21 cellular contexts compared by ENCODE assay signal in genomic region chr19:1429750-1430149, GRCh38. TPM values are rescaled to one million over a fixed set of nuclear protein-coding genes. Genes with fewer than 3 reads are reported as not detected.
DNase-seq lines count a peak whose midpoint lies in the region; ATAC-seq and TF ChIP-seq lines count a peak whose summit lies in the region.
"Had no signal": no experiment of that assay in that cellular context is flagged by ENCODE, and none has a peak within 500 bp of the region (broad histone marks: within the 10 kb centered on the region; RNA-seq: fewer than 3 reads in every experiment).

No MANE protein-coding gene starts in this region.

- H2BK5ac ChIP-seq in mesendoderm (ENCODE audit: low read length): no peak overlapping the region

- H2BK15ac ChIP-seq in mesendoderm (replicated peaks; ENCODE audit: low read depth): no peak overlapping the region

- no peak overlapping the region for H2BK120ac ChIP-seq in mesendoderm (ENCODE audit: low read depth, low read length)

- no peak overlapping the region for H2AK5ac ChIP-seq in mesendoderm (ENCODE audit: low read length)

- no peak overlapping the region for H4K8ac ChIP-seq in mesendoderm (ENCODE audit: low read depth, low read length)

- POLR2A ChIA-PET in RWPE1 (lab: Yijun Ruan, JAX; ENCODE audit: low non-redundant PET): interaction anchor here (0.7 kb wide), 1 partner anchor 92 kb away, joined by 3 read pairs; no protein-coding TSS in a partner anchor

- in situ Hi-C loops in G401 (cut with HindIII; ENCODE audit: low sequenced_read_pairs): no loop called here

- no peak overlapping the region for H2AFZ ChIP-seq in osteoblast (ENCODE audit: low read length)
- H2AFZ ChIP-seq: GM23248 had no signal

- H3K18ac ChIP-seq in mesendoderm (ENCODE audit: low read length): no peak overlapping the region

- H3K56ac ChIP-seq in mesendoderm (ENCODE audit: low read length): no peak overlapping the region

- H3K4me2 ChIP-seq in osteoblast (ENCODE audit: insufficient read depth, low read length) (no peak overlapping the region), mesendoderm (ENCODE audit: low read length) (no peak overlapping the region)
- H3K4me2 ChIP-seq: SK-N-SH had no signal

- no peak overlapping the region for H3K9ac ChIP-seq in mesendoderm (ENCODE audit: low read length)
- H3K9ac ChIP-seq: GM23248, SK-N-SH had no signal

- no peak overlapping the region for H3K23ac ChIP-seq in mesendoderm (ENCODE audit: low read length)

- H3K4me3 ChIP-seq in osteoblast (ENCODE audit: insufficient read depth, low read length): no peak overlapping the region
- H3K4me3 ChIP-seq in mesendoderm (ENCODE audit: low read length): no peak overlapping the region
- H3K4me3 ChIP-seq: GM23248 had no signal

- CTCF ChIA-PET in RWPE1 (lab: Yijun Ruan, JAX): interaction anchor here (0.6 to 1.2 kb wide), 2 partner anchors 15 to 150 kb away, joined by 4 read pairs; no protein-coding TSS in a partner anchor

- H3K27ac ChIP-seq in RWPE1 (peak overlapping the region; percentile 72), osteoblast (ENCODE audit: low read depth, low read length) (no peak overlapping the region), mesendoderm (ENCODE audit: low read depth, low read length) (no peak overlapping the region), substantia nigra (ENCODE audit: low read depth, low read length, poor library complexity, severe bottlenecking) (no peak overlapping the region)
- H3K27ac ChIP-seq: brain microvascular endothelial cell, epithelial cell of prostate, foreskin keratinocyte, GM23248 had no signal

- ATAC-seq in left cardiac atrium (peak; percentile 59 to 83), HG03439 (IDR thresholded peaks at IDR 0.05; ENCODE audit: unreplicated experiment) (no peak)
- ATAC-seq: foreskin keratinocyte had no signal

- TF ChIP-seq CTCF in RWPE1 (conservative IDR thresholded peaks at IDR 0.05; ENCODE audit: low read depth) (no peak), osteoblast (IDR thresholded peaks at IDR 0.05; ENCODE audit: extremely low read depth, low read depth, low read length) (no peak)

- H3K79me2 ChIP-seq in osteoblast (ENCODE audit: insufficient read depth, low read length) (peaks cover 55% of the 10 kb centered on the region), mesendoderm (ENCODE audit: control insufficient read depth, insufficient read depth, low read length) (peaks cover 2% of the 10 kb centered on the region)

- no peak overlapping the region for H3K4ac ChIP-seq in mesendoderm (ENCODE audit: low read depth, low read length)

- no CpG with 5 or more reads among the region's 14 CpGs for WGBS in mesendoderm (ENCODE audit: extremely low coverage, insufficient coverage, low lambda C conversion rate)

- intact Hi-C loops in left cardiac atrium (cut with DNase I): no loop called here

- no peaks in the 10 kb centered on the region for H3K4me1 ChIP-seq in osteoblast (ENCODE audit: insufficient read depth, low read length)
- H3K4me1 ChIP-seq in mesendoderm (ENCODE audit: control insufficient read depth, low read depth, low read length): no peaks in the 10 kb centered on the region

- DNase-seq in G401 (ENCODE audit: low spot score): peak; percentile 63
- DNase-seq in RWPE1 (ENCODE audit: low spot score): no peak
- no peak for DNase-seq in left cardiac atrium
- peak; percentile 90 for DNase-seq in osteoblast (ENCODE audit: insufficient read length, low spot score, missing footprints)
- DNase-seq in mesendoderm: no peak
- no peak for DNase-seq in substantia nigra (lab: John Stamatoyannopoulos, UW)
- DNase-seq in effector CD4-positive, alpha-beta T cell: no peak
- DNase-seq: activated CD8-positive, alpha-beta memory T cell treated with anti-CD3 and anti-CD28 coated beads for 24 hours; activated naive CD8-positive, alpha-beta T cell treated with anti-CD3 and anti-CD28 coated beads, Interleukin-2, amount 10 ng/mL, durations not matched to agents 7 days and 5 days; brain microvascular endothelial cell; CD8-positive, alpha-beta memory T cell; dermis blood vessel endothelial cell; foreskin keratinocyte; GM23248; NCI-H1417 treated with DMSO at 0.1 percent for 48 hours; OCI-M1; SK-N-SH; stimulated activated CD8-positive, alpha-beta memory T cell treated with anti-CD3 and anti-CD28 coated beads, Interleukin-4, amount 100 ng/mL, for 48 hours; T-helper 9 cell had no signal

- H3K27me3 ChIP-seq in osteoblast (ENCODE audit: insufficient read depth, low read length) (no peaks in the 10 kb centered on the region), mesendoderm (ENCODE audit: insufficient read depth, low read length, poor library complexity) (no peaks in the 10 kb centered on the region)
- H3K27me3 ChIP-seq: brain microvascular endothelial cell, foreskin keratinocyte had no signal

- no peaks in the 10 kb centered on the region for H3K9me3 ChIP-seq in osteoblast (ENCODE audit: low read depth, low read length)
- H3K9me3 ChIP-seq: SK-N-SH had no signal

- H3K79me1 ChIP-seq in mesendoderm (ENCODE audit: low read length): peaks cover 12% of the 10 kb centered on the region

- H3K36me3 ChIP-seq in osteoblast (ENCODE audit: insufficient read depth, low read length): peaks cover 67% of the 10 kb centered on the region
- H3K36me3 ChIP-seq in mesendoderm (ENCODE audit: control insufficient read depth, insufficient read depth, low read length): peaks cover 23% of the 10 kb centered on the region

- H4K20me1 ChIP-seq in osteoblast (ENCODE audit: insufficient read depth, low read length): peaks cover 29% of the 10 kb centered on the region

- H4K5ac ChIP-seq in mesendoderm (ENCODE audit: low read length): no peak overlapping the region

RNA-seq across cellular contexts. Expression of gene RPS15, which starts 8.4 kb away (rescaled TPM):
- 1,108 and 1,164 TPM in 2 replicates for total RNA-seq in G401 (2014; rRNA removed; shearing (Covaris generic))
- total RNA-seq in left cardiac atrium: 100 to 1,000 TPM; 714 to 737 TPM
- total RNA-seq in osteoblast: 304 and 318 TPM in 2 replicates
- 2,706 TPM for polyA plus RNA-seq in mesendoderm (2013, experiment 1 of 2)
- 2,673 TPM for polyA plus RNA-seq in mesendoderm (2013, experiment 2 of 2)

RNA-seq across cellular contexts. Expression of gene APC2, which starts 20.2 kb away (rescaled TPM):
- 13.4 and 15.4 TPM in 2 replicates for total RNA-seq in G401 (2014; rRNA removed; shearing (Covaris generic))
- total RNA-seq in left cardiac atrium: under 1 TPM; 0.18 to 0.21 TPM
- total RNA-seq in osteoblast: 0.29 and 0.36 TPM in 2 replicates
- polyA plus RNA-seq in mesendoderm (2013, experiment 1 of 2): 0.03 TPM
- polyA plus RNA-seq in mesendoderm (2013, experiment 2 of 2): 0.06 TPM
- polyA plus RNA-seq: CD8-positive, alpha-beta memory T cell had no signal

RNA-seq across cellular contexts. Expression of gene DAZAP1, which starts 22.4 kb away (rescaled TPM):
- 153 and 193 TPM in 2 replicates for total RNA-seq in G401 (2014; rRNA removed; shearing (Covaris generic))
- total RNA-seq in left cardiac atrium (10 to 100 TPM; 74.1 to 95.7 TPM), osteoblast (40.9 and 44.5 TPM in 2 replicates)
- polyA plus RNA-seq in mesendoderm (2013, experiment 1 of 2): 243 TPM
- 246 TPM for polyA plus RNA-seq in mesendoderm (2013, experiment 2 of 2)

RNA-seq across cellular contexts. Expression of gene GAMT, which starts 28.4 kb away (rescaled TPM):
- 110 and 116 TPM in 2 replicates for total RNA-seq in G401 (2014; rRNA removed; shearing (Covaris generic))
- total RNA-seq in left cardiac atrium (10 to 100 TPM; 36.0 to 48.1 TPM), osteoblast (25.0 and 29.2 TPM in 2 replicates)
- 5.3 TPM for polyA plus RNA-seq in mesendoderm (2013, experiment 1 of 2)
- 6.2 TPM for polyA plus RNA-seq in mesendoderm (2013, experiment 2 of 2)

RNA-seq across cellular contexts. Expression of gene NDUFS7, which starts 46.0 kb away (rescaled TPM):
- total RNA-seq in G401 (2014; rRNA removed; shearing (Covaris generic)): 123 TPM in 2 replicates
- total RNA-seq in left cardiac atrium: 100 to 1,000 TPM; 240 to 267 TPM
- 40.4 and 46.0 TPM in 2 replicates for total RNA-seq in osteoblast
- 40.8 TPM for polyA plus RNA-seq in mesendoderm (2013, experiment 1 of 2)
- polyA plus RNA-seq in mesendoderm (2013, experiment 2 of 2): 41.7 TPM

Comparison
In these comparisons a context has a peak if more than half of its experiments do, and no peak if none do; other contexts are left out.
1. DNase-seq: peak in G401 (single experiment) and osteoblast (single experiment); none in RWPE1 (single experiment), left cardiac atrium (single experiment), mesendoderm (single experiment), substantia nigra (0 of 49) and effector CD4-positive, alpha-beta T cell (single experiment).
2. RNA of gene APC2, which starts 20.2 kb away (total RNA-seq): 13.4 to 15.4 TPM in G401; 0.29 to 0.36 TPM in osteoblast and 0.18 to 0.21 TPM in left cardiac atrium; every median in the first group is over 10 times any median in the second.